In genomic region chr19:35935911-35936737, GRCh38 we compare ENCODE assay signal across 8 cellular contexts. TPM values are rescaled to one million over a fixed set of nuclear protein-coding genes. Genes with fewer than 3 reads are reported as not detected.
DNase-seq lines count a peak whose midpoint lies in the region; ATAC-seq and TF ChIP-seq lines count a peak whose summit lies in the region.

Gene LRFN3, plus strand, starts transcription at chr19:35936374. Its CDS starts 3,052 bp downstream, at chr19:35939426.

- H3K27ac ChIP-seq in HL-60 (replicated peaks), result no peak within 1 kb of the TSS
- H3K27ac ChIP-seq in fibroblast of lung (ENCODE audit: insufficient read depth, low read length), result no peak within 1 kb of the TSS
- H3K27ac ChIP-seq in muscle layer of duodenum (ENCODE audit: low read length), result peak within 1 kb of the TSS; percentile 75

- ATAC-seq in GM21423 (IDR thresholded peaks at IDR 0.05; ENCODE audit: unreplicated experiment), result no peak

- peak; percentile 14 for DNase-seq in AG09319 (ENCODE audit: extremely low read depth, low read depth)
- DNase-seq in HL-60 (ENCODE audit: low read depth in 1 of 2, low spot score in 1 of 2), result no peak
- peak; percentile 47 for DNase-seq in NT2/D1 (ENCODE audit: low read depth, low spot score)
- peak; percentile 35 for DNase-seq in activated T-helper 1 cell treated with Interleukin-2 at 50 U/mL for 16 hours (ENCODE audit: low read depth)
- DNase-seq in fibroblast of lung (ENCODE audit: low read depth in 2 of 2), result peak; percentile 68 to 72
- DNase-seq in stimulated activated naive CD4-positive, alpha-beta T cell (lab: John Stamatoyannopoulos, UW), result peak in 5 of 6 experiments; percentile 23 to 43 (median 33)

- H3K36me3 ChIP-seq in NT2/D1 (ENCODE audit: insufficient read depth, insufficient read length, low read length), result peaks cover 5% of the 10 kb centered on the region
- peaks cover 4% of the 10 kb centered on the region for H3K36me3 ChIP-seq in fibroblast of lung (ENCODE audit: control insufficient read depth, insufficient read depth, low read length)
- H3K36me3 ChIP-seq in muscle layer of duodenum (ENCODE audit: control insufficient read depth in 1 of 2, insufficient read depth in 2 of 2, low read length in 2 of 2), result peaks cover 0 to 19% of the 10 kb centered on the region in 2 donors

- H2AFZ ChIP-seq in fibroblast of lung (ENCODE audit: low read length), result peak within 1 kb of the TSS; percentile 96

- H3K9ac ChIP-seq in NT2/D1 (ENCODE audit: insufficient read length, low read depth), result peak within 1 kb of the TSS; percentile 87
- peak within 1 kb of the TSS; percentile 36 for H3K9ac ChIP-seq in fibroblast of lung (ENCODE audit: insufficient read depth, low read length)

- H3K4me1 ChIP-seq in NT2/D1 (ENCODE audit: insufficient read depth, insufficient read length), result peaks cover 7% of the 10 kb centered on the region
- peaks cover 5% of the 10 kb centered on the region for H3K4me1 ChIP-seq in fibroblast of lung (ENCODE audit: control insufficient read depth, extremely low read depth, insufficient read depth, low read length)
- peaks cover 13 to 34% of the 10 kb centered on the region in 2 donors for H3K4me1 ChIP-seq in muscle layer of duodenum (ENCODE audit: control insufficient read depth in 1 of 2, insufficient read depth in 2 of 2, low read length in 2 of 2)

- TF ChIP-seq CTCF in AG09319 (IDR thresholded peaks at IDR 0.05; ENCODE audit: low read depth, low read length) (no peak), HL-60 (IDR thresholded peaks at IDR 0.05; ENCODE audit: insufficient read depth, low read length) (no peak), fibroblast of lung (conservative IDR thresholded peaks at IDR 0.05 in 1 of 2, IDR thresholded peaks at IDR 0.05 in 1 of 2; ENCODE audit: low read depth in 1 of 2, low read length in 2 of 2) (no peak)

- peak within 1 kb of the TSS; percentile 97 for H3K4me2 ChIP-seq in fibroblast of lung (ENCODE audit: extremely low read depth, insufficient read depth, low read length)

- no peaks in the 10 kb centered on the region for H3K79me2 ChIP-seq in fibroblast of lung (ENCODE audit: control insufficient read depth, insufficient read depth, low read length)

- H3K27me3 ChIP-seq in HL-60 (ENCODE audit: insufficient read depth, poor library complexity, severe bottlenecking) (peaks cover 19% of the 10 kb centered on the region), NT2/D1 (ENCODE audit: insufficient read depth, insufficient read length) (no peaks in the 10 kb centered on the region), fibroblast of lung (ENCODE audit: control insufficient read depth, insufficient read depth, low read length) (no peaks in the 10 kb centered on the region), muscle layer of duodenum (ENCODE audit: low read depth, low read length) (no peaks in the 10 kb centered on the region)

- no peaks in the 10 kb centered on the region for H3K9me3 ChIP-seq in NT2/D1 (ENCODE audit: insufficient read depth, low read length)
- no peaks in the 10 kb centered on the region for H3K9me3 ChIP-seq in fibroblast of lung (ENCODE audit: control insufficient read depth, insufficient read depth, low read depth, low read length)
- no peaks in the 10 kb centered on the region for H3K9me3 ChIP-seq in muscle layer of duodenum (ENCODE audit: control insufficient read depth in 1 of 2, low read length in 2 of 2)

- peak within 1 kb of the TSS; percentile 27 for H3K4me3 ChIP-seq in HL-60 (replicated peaks; ENCODE audit: insufficient read depth, low read length)
- peak within 1 kb of the TSS; percentile 75 for H3K4me3 ChIP-seq in NT2/D1 (ENCODE audit: insufficient read length, low read depth)
- H3K4me3 ChIP-seq in fibroblast of lung (replicated peaks in 1 of 4; ENCODE audit: control extremely low read depth in 1 of 4, insufficient read depth in 1 of 4, low read depth in 3 of 4, low read length in 4 of 4), result peak within 1 kb of the TSS; percentile 65 to 87 (median 70)
- H3K4me3 ChIP-seq in muscle layer of duodenum (ENCODE audit: low read depth in 1 of 2, low read length in 2 of 2), result peak within 1 kb of the TSS; percentile 82 to 92

- no peaks in the 10 kb centered on the region for H4K20me1 ChIP-seq in fibroblast of lung (ENCODE audit: control insufficient read depth, extremely low read depth, insufficient read depth, low read length)

RNA-seq across cellular contexts. Expression of gene LRFN3, which starts in this region (rescaled TPM):
- total RNA-seq in fibroblast of lung, result 2.6 and 3.1 TPM in 2 replicates
- 2.2 and 2.6 TPM in 2 replicates for polyA plus RNA-seq in fibroblast of lung
- 6.6 and 9.6 TPM in 2 replicates for polyA plus RNA-seq in fibroblast of lung (2012)
- polyA minus RNA-seq in fibroblast of lung (ENCODE audit: low replicate concordance), result 9.7 and 12.2 TPM in 2 replicates

Comparison
In these comparisons a context has a peak if more than half of its experiments do, and no peak if none do; other contexts are left out.
1. DNase-seq: peak in AG09319 (single experiment), NT2/D1 (single experiment), activated T-helper 1 cell treated with Interleukin-2 at 50 U/mL for 16 hours (single experiment), fibroblast of lung (2 of 2) and stimulated activated naive CD4-positive, alpha-beta T cell (5 of 6); none in HL-60 (0 of 2).
2. H3K4me3 ChIP-seq: peak in every context shown above with its lines; median percentile 87 in muscle layer of duodenum; 75 in NT2/D1; 70 in fibroblast of lung; 27 in HL-60.